ENCODE assay signal across 22 cellular contexts in genomic region chr18:26021061-26021754, GRCh38.
"Had no signal": no experiment of that assay in that cellular context is flagged by ENCODE, and none has a peak within 500 bp of the region (broad histone marks: within the 10 kb centered on the region; RNA-seq: fewer than 3 reads in every experiment).

No MANE protein-coding gene starts in this region.

- ATAC-seq: activated CD8-positive, alpha-beta memory T cell treated with anti-CD3 and anti-CD28 coated beads, Interleukin-2, amount 10 ng/mL, durations not matched to agents 7 days and 5 days; activated CD8-positive, alpha-beta T cell treated with anti-CD3 and anti-CD28 coated beads for 36 hours; effector memory CD8-positive, alpha-beta T cell; gastrocnemius medialis; right cardiac atrium; T-helper 17 cell had no signal

- H3K4me1 Mint-ChIP-seq: neural progenitor cell had no signal

- H3K27me3 Mint-ChIP-seq: activated B cell treated with CpG ODN at 0.5 μM for 24 hours; activated CD8-positive, alpha-beta memory T cell treated with anti-CD3 and anti-CD28 coated beads, Interleukin-2, amount 10 ng/mL, durations not matched to agents 7 days and 5 days; activated CD8-positive, alpha-beta T cell treated with anti-CD3 and anti-CD28 coated beads for 36 hours; activated naive CD4-positive, alpha-beta T cell treated with anti-CD3 and anti-CD28 coated beads, Interleukin-2, amount 10 ng/mL, durations not matched to agents 7 days and 5 days; brain; effector memory CD8-positive, alpha-beta T cell; naive B cell; stimulated activated naive CD8-positive, alpha-beta T cell treated with anti-CD3 and anti-CD28 coated beads, Interleukin-15, Interleukin-2, amounts not matched to agents 100 ng/mL and 50 ng/mL, for 24 hours; T-helper 17 cell had no signal

- DNase-seq: activated B cell treated with CpG ODN at 0.5 μM for 24 hours; activated CD4-positive, alpha-beta T cell treated with anti-CD3 and anti-CD28 coated beads for 48 hours; activated CD8-positive, alpha-beta memory T cell treated with anti-CD3 and anti-CD28 coated beads, Interleukin-2, amount 10 ng/mL, durations not matched to agents 7 days and 5 days; activated CD8-positive, alpha-beta T cell treated with anti-CD3 and anti-CD28 coated beads for 36 hours; activated effector memory CD4-positive, alpha-beta T cell treated with anti-CD3 and anti-CD28 coated beads, Interleukin-2, amount 50 U/mL, for 16 hours; activated naive CD4-positive, alpha-beta T cell treated with anti-CD3 and anti-CD28 coated beads, Interleukin-2, amount 10 ng/mL, durations not matched to agents 7 days and 5 days; activated T-cell treated with anti-CD3 and anti-CD28 coated beads for 4 hours; aorta; caudate nucleus; effector memory CD8-positive, alpha-beta T cell; esophagus squamous epithelium; gastrocnemius medialis; hypothalamus; mesendoderm; naive B cell; right cardiac atrium; stimulated activated CD4-positive, alpha-beta T cell treated with anti-CD3 and anti-CD28 coated beads, Interleukin-12 subunit alpha, Interleukin-12 subunit beta, amount 100 ng/mL, for 4 hours; substantia nigra; T-helper 17 cell had no signal

- H3K27ac Mint-ChIP-seq: activated B cell treated with CpG ODN at 0.5 μM for 24 hours; activated CD8-positive, alpha-beta memory T cell treated with anti-CD3 and anti-CD28 coated beads, Interleukin-2, amount 10 ng/mL, durations not matched to agents 7 days and 5 days; activated CD8-positive, alpha-beta T cell treated with anti-CD3 and anti-CD28 coated beads for 36 hours; activated naive CD4-positive, alpha-beta T cell treated with anti-CD3 and anti-CD28 coated beads, Interleukin-2, amount 10 ng/mL, durations not matched to agents 7 days and 5 days; neural progenitor cell; stimulated activated naive CD8-positive, alpha-beta T cell treated with anti-CD3 and anti-CD28 coated beads, Interleukin-15, Interleukin-2, amounts not matched to agents 100 ng/mL and 50 ng/mL, for 24 hours; T-helper 17 cell had no signal

- H3K9me3 Mint-ChIP-seq: activated CD8-positive, alpha-beta T cell treated with anti-CD3 and anti-CD28 coated beads for 36 hours; activated naive CD4-positive, alpha-beta T cell treated with anti-CD3 and anti-CD28 coated beads, Interleukin-2, amount 10 ng/mL, durations not matched to agents 7 days and 5 days; effector memory CD8-positive, alpha-beta T cell; stimulated activated naive CD8-positive, alpha-beta T cell treated with anti-CD3 and anti-CD28 coated beads, Interleukin-15, Interleukin-2, amounts not matched to agents 100 ng/mL and 50 ng/mL, for 24 hours had no signal

- H3K4me3 Mint-ChIP-seq: activated B cell treated with CpG ODN at 0.5 μM for 24 hours; activated CD8-positive, alpha-beta memory T cell treated with anti-CD3 and anti-CD28 coated beads, Interleukin-2, amount 10 ng/mL, durations not matched to agents 7 days and 5 days; activated CD8-positive, alpha-beta T cell treated with anti-CD3 and anti-CD28 coated beads for 36 hours; activated naive CD4-positive, alpha-beta T cell treated with anti-CD3 and anti-CD28 coated beads, Interleukin-2, amount 10 ng/mL, durations not matched to agents 7 days and 5 days; brain; effector memory CD8-positive, alpha-beta T cell; naive B cell; neural progenitor cell; stimulated activated naive CD8-positive, alpha-beta T cell treated with anti-CD3 and anti-CD28 coated beads, Interleukin-15, Interleukin-2, amounts not matched to agents 100 ng/mL and 50 ng/mL, for 24 hours; T-helper 17 cell had no signal
